Comparison of ENCODE assay signal across 22 cellular contexts in genomic region chr6:5164092-5164491, GRCh38.
"Had no signal": no experiment of that assay in that cellular context is flagged by ENCODE, and none has a peak within 500 bp of the region (broad histone marks: within the 10 kb centered on the region; RNA-seq: fewer than 3 reads in every experiment).

No MANE protein-coding gene starts in this region.

- H3K36me3 ChIP-seq: SJSA1 had no signal

- H3K4me3 ChIP-seq: SJSA1, SK-N-MC had no signal

- DNase-seq: IMR-90, Kasumi-1, KG1, MV-4-11, NCI-H1048, NCI-H1105, NCI-H1417, NCI-H1436 treated with DMSO at 0.1 percent for 48 hours, NCI-H1694, NCI-H187 treated with DMSO at 0.1 percent for 48 hours, NCI-H2029 treated with DMSO at 0.1 percent for 48 hours, NCI-H2227 treated with DMSO at 0.1 percent for 48 hours, NCI-H524 treated with DMSO at 0.1 percent for 48 hours, NCI-H69, NCI-H774, PC-3, SIG-M5 had no signal

- ATAC-seq: HepG2, Panc1, PC-3, Right ventricle myocardium inferior had no signal

- H3K27me3 ChIP-seq: SJSA1 had no signal

- H3K9me3 ChIP-seq: SJSA1 had no signal

- H3K27ac ChIP-seq: SJSA1, SK-N-MC had no signal
